ENCODE assay signal across 1 cellular context in the genomic region with DNA sequence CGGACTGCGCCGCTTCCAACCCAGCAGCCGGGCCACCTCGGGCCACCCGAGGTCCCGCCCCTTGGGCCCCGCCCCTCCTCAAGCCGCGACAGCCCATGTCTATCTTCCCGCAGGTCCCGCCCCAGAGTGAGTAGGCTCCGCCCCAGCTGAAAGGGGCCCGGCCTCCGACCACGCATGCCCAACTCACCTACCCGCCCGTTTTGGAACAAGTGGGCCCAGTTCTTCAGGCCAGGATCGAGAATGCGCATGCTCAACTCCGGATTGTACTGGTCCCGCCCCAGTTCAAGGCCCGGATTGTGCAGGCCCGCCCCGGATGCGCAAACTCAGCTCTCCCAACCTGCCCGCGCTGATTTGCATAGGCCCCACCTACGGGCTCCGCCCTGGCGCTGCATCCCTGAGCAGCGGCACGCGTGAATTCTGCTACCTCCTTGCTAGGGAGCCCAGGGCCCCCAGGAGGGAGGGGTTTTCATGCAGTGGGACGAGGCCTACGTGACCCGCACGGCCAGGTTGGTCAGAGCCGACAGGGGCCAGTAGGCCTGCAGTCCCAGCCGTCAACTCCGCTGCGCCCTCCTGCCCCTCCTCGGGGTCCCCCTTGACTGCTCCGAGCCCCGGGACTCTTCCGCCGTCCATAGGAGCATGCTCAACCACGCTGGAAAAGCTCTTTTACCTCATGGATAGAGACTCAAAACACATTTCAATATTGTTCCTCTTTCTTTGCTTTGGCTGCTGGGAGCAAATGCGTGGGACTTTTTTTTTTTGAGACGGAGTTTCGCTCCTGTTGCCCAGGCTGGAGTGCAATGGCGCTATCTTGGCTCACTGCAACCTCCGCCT.
TF ChIP-seq lines count a peak whose summit lies in the region.

Gene PFKFB4 (minus strand): TSS at position 8 of the 831 bp plus-strand sequence. CDS start 26 bp downstream, outside the sequence.

TF ChIP-seq in HepG2, 621 proteins besides CTCF, POLR2A, EP300 and RAD21 (continued from another document and continues in another):
- TF ChIP-seq SOX6 (IDR thresholded peaks at IDR 0.05) (no peak), SOX6 (CRISPR knock-in tag; IDR thresholded peaks at IDR 0.05) (peak; percentile 50), HNF1B (CRISPR knock-in tag; IDR thresholded peaks at IDR 0.05) (peak; percentile 96), SNAPC4 (CRISPR knock-in tag; IDR thresholded peaks at IDR 0.05) (peak; percentile 97), TCF7L2 (IDR thresholded peaks at IDR 0.05; ENCODE audit: low read depth, low read length) (no peak), SP2 (CRISPR knock-in tag; IDR thresholded peaks at IDR 0.05) (peak; percentile 56; the same call in 1 of the 2 replicates), ZNF776 (CRISPR knock-in tag; IDR thresholded peaks at IDR 0.05) (no peak), SIN3B (IDR thresholded peaks at IDR 0.05; ENCODE audit: low read length) (no peak), YY1 (IDR thresholded peaks at IDR 0.05; ENCODE audit: insufficient read depth, insufficient replicate concordance, low read depth, low read length) (no peak), GRHL1 (CRISPR knock-in tag; conservative IDR thresholded peaks at IDR 0.05) (no peak), ZNF737 (CRISPR knock-in tag; IDR thresholded peaks at IDR 0.05; ENCODE audit: borderline replicate concordance) (no peak), ZNF678 (CRISPR knock-in tag; IDR thresholded peaks at IDR 0.05) (no peak), ZNF780A (CRISPR knock-in tag; IDR thresholded peaks at IDR 0.05) (no peak), RFX1 (IDR thresholded peaks at IDR 0.05) (no peak), TEAD3 (CRISPR knock-in tag; optimal IDR thresholded peaks at IDR 0.05; ENCODE audit: borderline replicate concordance) (peak; percentile 88), FOSL2 (CRISPR knock-in tag; IDR thresholded peaks at IDR 0.05) (peak; percentile 16; the same call in 1 of the 2 replicates), ATM (IDR thresholded peaks at IDR 0.05; ENCODE audit: borderline replicate concordance) (no peak), ZNF292 (CRISPR knock-in tag; IDR thresholded peaks at IDR 0.05; ENCODE audit: borderline replicate concordance, low read depth) (0 out of 2 replicates have a peak, but pooled peaks have one; percentile 21), RFXAP (CRISPR knock-in tag; IDR thresholded peaks at IDR 0.05; ENCODE audit: borderline replicate concordance) (peak; percentile 75; the same call in 1 of the 2 replicates), ZNF12 (CRISPR knock-in tag; IDR thresholded peaks at IDR 0.05) (no peak), YEATS4 (CRISPR knock-in tag; IDR thresholded peaks at IDR 0.05; ENCODE audit: borderline replicate concordance) (peak; percentile 94), WIZ (CRISPR knock-in tag; IDR thresholded peaks at IDR 0.05) (no peak), LCORL (IDR thresholded peaks at IDR 0.05) (no peak), LCORL (CRISPR knock-in tag; IDR thresholded peaks at IDR 0.05) (peak; percentile 90), MBNL3 (CRISPR knock-in tag; conservative IDR thresholded peaks at IDR 0.05) (no peak), FOXO4 (CRISPR knock-in tag; conservative IDR thresholded peaks at IDR 0.05) (no peak), ZNF839 (CRISPR knock-in tag; IDR thresholded peaks at IDR 0.05; ENCODE audit: borderline replicate concordance) (no peak), ZNF333 (CRISPR knock-in tag; IDR thresholded peaks at IDR 0.05; ENCODE audit: borderline replicate concordance) (0 out of 2 replicates have a peak, but pooled peaks have one; percentile 4), MTA1 (CRISPR knock-in tag; IDR thresholded peaks at IDR 0.05; ENCODE audit: borderline replicate concordance) (peak; percentile 50; the same call in 1 of the 2 replicates), SPEN (CRISPR knock-in tag; IDR thresholded peaks at IDR 0.05; ENCODE audit: low read depth) (peak; percentile 61; the same call in 1 of the 2 replicates), ZKSCAN8 (CRISPR knock-in tag; IDR thresholded peaks at IDR 0.05; ENCODE audit: borderline replicate concordance) (peak; percentile 57), BRD4 (CRISPR knock-in tag; IDR thresholded peaks at IDR 0.05) (no peak; the same call in 1 of the 2 replicates), MTF2 (CRISPR knock-in tag; IDR thresholded peaks at IDR 0.05; ENCODE audit: borderline replicate concordance) (no peak), ZNF263 (CRISPR knock-in tag; IDR thresholded peaks at IDR 0.05) (no peak), MED1 (CRISPR knock-in tag; IDR thresholded peaks at IDR 0.05) (peak; percentile 97), MXD1 (CRISPR knock-in tag; IDR thresholded peaks at IDR 0.05) (0 out of 2 replicates have a peak, but pooled peaks have one; percentile 33), ETV6 (CRISPR knock-in tag; conservative IDR thresholded peaks at IDR 0.05) (peak; percentile 82; the same call in 1 of the 2 replicates), DNMT3B (CRISPR knock-in tag; conservative IDR thresholded peaks at IDR 0.05) (no peak), CERS6 (CRISPR knock-in tag; IDR thresholded peaks at IDR 0.05) (no peak), ZC3H13 (CRISPR knock-in tag; IDR thresholded peaks at IDR 0.05) (peak; percentile 84)
- TF ChIP-seq, protein P1, sequence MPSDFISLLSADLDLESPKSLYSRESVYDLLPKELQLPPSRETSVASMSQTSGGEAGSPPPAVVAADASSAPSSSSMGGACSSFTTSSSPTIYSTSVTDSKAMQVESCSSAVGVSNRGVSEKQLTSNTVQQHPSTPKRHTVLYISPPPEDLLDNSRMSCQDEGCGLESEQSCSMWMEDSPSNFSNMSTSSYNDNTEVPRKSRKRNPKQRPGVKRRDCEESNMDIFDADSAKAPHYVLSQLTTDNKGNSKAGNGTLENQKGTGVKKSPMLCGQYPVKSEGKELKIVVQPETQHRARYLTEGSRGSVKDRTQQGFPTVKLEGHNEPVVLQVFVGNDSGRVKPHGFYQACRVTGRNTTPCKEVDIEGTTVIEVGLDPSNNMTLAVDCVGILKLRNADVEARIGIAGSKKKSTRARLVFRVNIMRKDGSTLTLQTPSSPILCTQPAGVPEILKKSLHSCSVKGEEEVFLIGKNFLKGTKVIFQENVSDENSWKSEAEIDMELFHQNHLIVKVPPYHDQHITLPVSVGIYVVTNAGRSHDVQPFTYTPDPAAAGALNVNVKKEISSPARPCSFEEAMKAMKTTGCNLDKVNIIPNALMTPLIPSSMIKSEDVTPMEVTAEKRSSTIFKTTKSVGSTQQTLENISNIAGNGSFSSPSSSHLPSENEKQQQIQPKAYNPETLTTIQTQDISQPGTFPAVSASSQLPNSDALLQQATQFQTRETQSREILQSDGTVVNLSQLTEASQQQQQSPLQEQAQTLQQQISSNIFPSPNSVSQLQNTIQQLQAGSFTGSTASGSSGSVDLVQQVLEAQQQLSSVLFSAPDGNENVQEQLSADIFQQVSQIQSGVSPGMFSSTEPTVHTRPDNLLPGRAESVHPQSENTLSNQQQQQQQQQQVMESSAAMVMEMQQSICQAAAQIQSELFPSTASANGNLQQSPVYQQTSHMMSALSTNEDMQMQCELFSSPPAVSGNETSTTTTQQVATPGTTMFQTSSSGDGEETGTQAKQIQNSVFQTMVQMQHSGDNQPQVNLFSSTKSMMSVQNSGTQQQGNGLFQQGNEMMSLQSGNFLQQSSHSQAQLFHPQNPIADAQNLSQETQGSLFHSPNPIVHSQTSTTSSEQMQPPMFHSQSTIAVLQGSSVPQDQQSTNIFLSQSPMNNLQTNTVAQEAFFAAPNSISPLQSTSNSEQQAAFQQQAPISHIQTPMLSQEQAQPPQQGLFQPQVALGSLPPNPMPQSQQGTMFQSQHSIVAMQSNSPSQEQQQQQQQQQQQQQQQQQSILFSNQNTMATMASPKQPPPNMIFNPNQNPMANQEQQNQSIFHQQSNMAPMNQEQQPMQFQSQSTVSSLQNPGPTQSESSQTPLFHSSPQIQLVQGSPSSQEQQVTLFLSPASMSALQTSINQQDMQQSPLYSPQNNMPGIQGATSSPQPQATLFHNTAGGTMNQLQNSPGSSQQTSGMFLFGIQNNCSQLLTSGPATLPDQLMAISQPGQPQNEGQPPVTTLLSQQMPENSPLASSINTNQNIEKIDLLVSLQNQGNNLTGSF (CRISPR knock-in tag; IDR thresholded peaks at IDR 0.05) = no peak
- TF ChIP-seq, protein P2, sequence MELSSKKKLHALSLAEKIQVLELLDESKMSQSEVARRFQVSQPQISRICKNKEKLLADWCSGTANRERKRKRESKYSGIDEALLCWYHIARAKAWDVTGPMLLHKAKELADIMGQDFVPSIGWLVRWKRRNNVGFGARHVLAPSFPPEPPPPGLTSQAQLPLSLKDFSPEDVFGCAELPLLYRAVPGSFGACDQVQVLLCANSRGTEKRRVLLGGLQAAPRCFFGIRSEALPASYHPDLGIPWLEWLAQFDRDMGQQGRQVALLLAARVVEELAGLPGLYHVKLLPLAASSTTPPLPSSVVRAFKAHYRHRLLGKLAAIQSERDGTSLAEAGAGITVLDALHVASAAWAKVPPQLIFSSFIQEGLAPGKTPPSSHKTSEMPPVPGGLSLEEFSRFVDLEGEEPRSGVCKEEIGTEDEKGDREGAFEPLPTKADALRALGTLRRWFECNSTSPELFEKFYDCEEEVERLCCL (CRISPR knock-in tag; IDR thresholded peaks at IDR 0.05; ENCODE audit: borderline replicate concordance) = no peak
